13 cellular contexts compared by ENCODE assay signal in the genomic region with DNA sequence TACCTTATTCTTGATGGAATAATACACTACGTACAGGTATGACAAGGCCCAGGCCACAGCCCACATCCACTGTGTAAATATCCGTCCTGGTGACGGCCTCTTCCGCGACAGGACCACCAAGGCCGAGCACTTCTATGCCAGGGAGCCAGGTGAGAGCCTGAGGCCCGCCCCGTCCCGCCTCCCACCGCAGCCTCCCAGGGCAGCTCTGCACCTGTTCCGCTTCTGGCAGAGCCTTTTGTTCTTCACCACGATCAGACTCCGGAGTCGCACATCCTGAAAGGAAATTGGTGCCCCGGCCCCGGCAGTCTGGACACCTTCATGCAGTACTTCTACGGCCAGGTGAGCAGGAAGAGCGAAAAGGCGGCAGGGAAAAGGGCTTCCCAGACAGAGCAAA. TPM values are rescaled to one million over a fixed set of nuclear protein-coding genes. Genes with fewer than 3 reads are reported as not detected.
DNase-seq lines count a peak whose midpoint lies in the region; ATAC-seq, FAIRE-seq and TF ChIP-seq lines count a peak whose summit lies in the region.
"Had no signal": no experiment of that assay in that cellular context is flagged by ENCODE, and none has a peak within 500 bp of the region (broad histone marks: within the 10 kb centered on the region; RNA-seq: fewer than 3 reads in every experiment).

No MANE protein-coding gene starts in this region.

- no peak for TF ChIP-seq RAD21 in K562 (CRISPR knock-in tag; conservative IDR thresholded peaks at IDR 0.05 in 1 of 2, IDR thresholded peaks at IDR 0.05 in 1 of 2)

- H3K4me3 Mint-ChIP-seq in T-helper 1 cell treated with Interleukin-12 subunit alpha and Interleukin-12 subunit beta and Interleukin-4 antibody, amounts not matched to agents 30 μg/mL and 1 μg/mL, for 36 hours: peak overlapping the region; percentile 21
- peak overlapping the region in 3 of 7 donors; percentile 29 to 41 (median 32) for H3K4me3 Mint-ChIP-seq in CD8-positive, alpha-beta memory T cell
- H3K4me3 Mint-ChIP-seq: activated CD8-positive, alpha-beta memory T cell treated with anti-CD3 and anti-CD28 coated beads, Interleukin-2, amount 10 ng/mL, durations not matched to agents 7 days and 5 days; endodermal cell had no signal

- in situ Hi-C loops in K562 (cut with MboI): no loop called here

- peak overlapping the region; percentile 97 for H2AFZ ChIP-seq in K562 (ENCODE audit: low read depth, low read length)

- H3K4me2 ChIP-seq in K562 (ENCODE audit: insufficient read depth, low read length): peak overlapping the region; percentile 90

- WGBS in K562 (ENCODE audit: insufficient coverage, low coverage, missing lambda C conversion rate): 53% methylated on average over 15 of the region's 19 CpGs
- 14 to 31% (median 16%) methylated on average over 19 of the region's 19 CpGs for WGBS in small intestine, 3 donors

- DNase-seq in T-helper 1 cell (no peak), NCI-H2196 (lab: John Stamatoyannopoulos, UW; ENCODE audit: unreplicated experiment) (peak; percentile 40), K562 (ENCODE audit: extremely low read depth in 1 of 4, low spot score in 3 of 4) (no peak), small intestine (peak; percentile 44), NCI-H187 treated with DMSO at 0.1 percent for 48 hours (lab: John Stamatoyannopoulos, UW) (no peak)
- no peak for DNase-seq in CD8-positive, alpha-beta memory T cell
- DNase-seq: activated CD8-positive, alpha-beta memory T cell treated with anti-CD3 and anti-CD28 coated beads, Interleukin-2, amount 10 ng/mL, durations not matched to agents 7 days and 5 days; T-helper 9 cell had no signal

- intact Hi-C loops in K562 (cut with micrococcal nuclease): no loop called here

- CTCF ChIA-PET in K562 (lab: Yijun Ruan, JAX; ENCODE audit: low intra/inter-chr PET ratio): no interaction called here
- CTCF ChIA-PET in CD8-positive, alpha-beta memory T cell (lab: Charles Lee): interaction anchor here (0.6 kb wide), 1 partner anchor 15 kb away, joined by 3 read pairs; no protein-coding TSS in a partner anchor

- no peak for ATAC-seq in K562
- ATAC-seq in HG03108 (IDR thresholded peaks at IDR 0.05; ENCODE audit: unreplicated experiment): no peak

- peaks cover 7% of the 10 kb centered on the region for H3K4me1 Mint-ChIP-seq in T-helper 1 cell treated with Interleukin-12 subunit alpha and Interleukin-12 subunit beta and Interleukin-4 antibody, amounts not matched to agents 30 μg/mL and 1 μg/mL, for 36 hours (ENCODE audit: low read depth)
- H3K4me1 Mint-ChIP-seq in CD8-positive, alpha-beta memory T cell: peaks cover 7 to 12% (median 8%) of the 10 kb centered on the region in 3 donors
- H3K4me1 Mint-ChIP-seq: endodermal cell had no signal

- FAIRE-seq in K562 (lab: Jason Lieb, UNC) (no peak), small intestine (lab: Jason Lieb, UNC) (no peak)
- FAIRE-seq: G401.6 had no signal

- H3K9ac ChIP-seq in K562 (ENCODE audit: insufficient read depth in 1 of 2, low read depth in 2 of 2, low read length in 2 of 2): peak overlapping the region; percentile 66 to 80; a peak in 3 of 4 replicates

- H3K9me3 Mint-ChIP-seq in T-helper 1 cell treated with Interleukin-12 subunit alpha and Interleukin-12 subunit beta and Interleukin-4 antibody, amounts not matched to agents 30 μg/mL and 1 μg/mL, for 36 hours: no peaks in the 10 kb centered on the region
- no peaks in the 10 kb centered on the region for H3K9me3 Mint-ChIP-seq in CD8-positive, alpha-beta memory T cell
- H3K9me3 Mint-ChIP-seq: endodermal cell had no signal

- no peak for TF ChIP-seq CTCF in K562 (IDR thresholded peaks at IDR 0.05 in 2 of 3, conservative IDR thresholded peaks at IDR 0.05 in 1 of 3; ENCODE audit: insufficient read depth in 2 of 3, low read depth in 1 of 3, low read length in 3 of 3)

- no peak for TF ChIP-seq EP300 in K562 (IDR thresholded peaks at IDR 0.05; ENCODE audit: low read length)

- TF ChIP-seq POLR2A in K562 (conservative IDR thresholded peaks at IDR 0.05): no peak

- H3K9me3 ChIP-seq in K562 (replicated peaks; ENCODE audit: control insufficient read depth, insufficient read depth, low read depth, low read length) (no peaks in the 10 kb centered on the region), small intestine (ENCODE audit: control insufficient read depth, low read depth) (no peaks in the 10 kb centered on the region)
- H3K9me3 ChIP-seq in CD8-positive, alpha-beta memory T cell (ENCODE audit: low read length): no peaks in the 10 kb centered on the region
- H3K9me3 ChIP-seq: right atrium auricular region had no signal

- H3K4me1 ChIP-seq in K562 (replicated peaks in 1 of 2; ENCODE audit: control insufficient read depth in 2 of 2, insufficient read depth in 2 of 2, low read length in 2 of 2) (peaks cover 18 to 52% of the 10 kb centered on the region in 2 experiments; a peak in 4 of 5 replicates), small intestine (ENCODE audit: control insufficient read depth in 2 of 2, insufficient read depth in 1 of 2, low read depth in 1 of 2, low read length in 1 of 2) (peaks cover 0 to 3% of the 10 kb centered on the region in 2 donors)
- H3K4me1 ChIP-seq in CD8-positive, alpha-beta memory T cell (ENCODE audit: insufficient read depth, low read length): peaks cover 8% of the 10 kb centered on the region

- H3K27me3 Mint-ChIP-seq in T-helper 1 cell treated with Interleukin-12 subunit alpha and Interleukin-12 subunit beta and Interleukin-4 antibody, amounts not matched to agents 30 μg/mL and 1 μg/mL, for 36 hours (ENCODE audit: low read depth): peaks cover 19% of the 10 kb centered on the region
- H3K27me3 Mint-ChIP-seq in CD8-positive, alpha-beta memory T cell: peaks cover 42 to 56% of the 10 kb centered on the region in 2 donors

- POLR2A ChIA-PET in K562 (lab: Yijun Ruan, JAX): interaction anchor here (1.6 kb wide), 1 partner anchor 8 kb away, joined by 4 read pairs; a partner anchor contains a TSS
- POLR2A ChIA-PET in CD8-positive, alpha-beta memory T cell (lab: Charles Lee): no interaction called here

- H3K27me3 ChIP-seq in K562 (ENCODE audit: control insufficient read depth in 2 of 2, insufficient read depth in 2 of 2, low read length in 2 of 2) (no peaks in the 10 kb centered on the region), small intestine (ENCODE audit: control insufficient read depth in 2 of 2, insufficient read depth in 2 of 2, low read length in 2 of 2) (peaks cover 0 to 2% of the 10 kb centered on the region in 2 donors)
- H3K27me3 ChIP-seq in CD8-positive, alpha-beta memory T cell (ENCODE audit: insufficient read depth, low read length, poor library complexity, severe bottlenecking): peaks cover 9% of the 10 kb centered on the region
- H3K27me3 ChIP-seq: right atrium auricular region had no signal

- peak overlapping the region; percentile 51; the same call in 1 of the 2 replicates for H3K4me3 ChIP-seq in K562
- H3K4me3 ChIP-seq in small intestine (ENCODE audit: low read depth in 1 of 2, low read length in 2 of 2): peak overlapping the region in 1 of 2 donors; percentile 40
- no peak overlapping the region for H3K4me3 ChIP-seq in CD8-positive, alpha-beta memory T cell (ENCODE audit: low read length)

- BruUV-seq in K562 (replicated peaks; lab: Mats Ljungman, UMichigan): no TSS peak

- H3K27ac ChIP-seq in K562 (ENCODE audit: extremely low read depth, low read depth, low read length): peak overlapping the region; percentile 79; the same call in 2 of the 3 replicates
- H3K27ac ChIP-seq in small intestine (ENCODE audit: low read depth in 1 of 2, low read length in 1 of 2): peak overlapping the region in 1 of 2 donors; percentile 77
- H3K27ac ChIP-seq in CD8-positive, alpha-beta memory T cell (ENCODE audit: low read depth, low read length): no peak overlapping the region
- H3K27ac ChIP-seq: right atrium auricular region had no signal

- no peaks in the 10 kb centered on the region for H3K79me2 ChIP-seq in K562 (ENCODE audit: control insufficient read depth, insufficient read depth, low read length)

- H3K36me3 ChIP-seq in K562 (ENCODE audit: control insufficient read depth, insufficient read depth, low read length) (no peaks in the 10 kb centered on the region), small intestine (ENCODE audit: control insufficient read depth in 2 of 2, insufficient read depth in 2 of 2, low read length in 2 of 2) (no peaks in the 10 kb centered on the region)
- H3K36me3 ChIP-seq in CD8-positive, alpha-beta memory T cell (ENCODE audit: insufficient read depth, low read length): no peaks in the 10 kb centered on the region
- H3K36me3 ChIP-seq: right atrium auricular region had no signal

- no peaks in the 10 kb centered on the region for H3K36me3 Mint-ChIP-seq in T-helper 1 cell treated with Interleukin-12 subunit alpha and Interleukin-12 subunit beta and Interleukin-4 antibody, amounts not matched to agents 30 μg/mL and 1 μg/mL, for 36 hours (ENCODE audit: low read depth)
- no peaks in the 10 kb centered on the region for H3K36me3 Mint-ChIP-seq in CD8-positive, alpha-beta memory T cell
- H3K36me3 Mint-ChIP-seq: activated CD8-positive, alpha-beta memory T cell treated with anti-CD3 and anti-CD28 coated beads, Interleukin-2, amount 10 ng/mL, durations not matched to agents 7 days and 5 days had no signal

- H4K20me1 ChIP-seq in K562 (replicated peaks; ENCODE audit: control insufficient read depth, insufficient read depth, low read length): no peaks in the 10 kb centered on the region

- H3K9me1 ChIP-seq in K562 (ENCODE audit: control insufficient read depth, insufficient read depth, low read length): no peaks in the 10 kb centered on the region

- H3K27ac Mint-ChIP-seq in T-helper 1 cell treated with Interleukin-12 subunit alpha and Interleukin-12 subunit beta and Interleukin-4 antibody, amounts not matched to agents 30 μg/mL and 1 μg/mL, for 36 hours: no peak overlapping the region
- peak overlapping the region in 1 of 8 donors; percentile 19 for H3K27ac Mint-ChIP-seq in CD8-positive, alpha-beta memory T cell
- H3K27ac Mint-ChIP-seq: activated CD8-positive, alpha-beta memory T cell treated with anti-CD3 and anti-CD28 coated beads, Interleukin-2, amount 10 ng/mL, durations not matched to agents 7 days and 5 days; endodermal cell had no signal

RNA-seq across cellular contexts. Expression of gene ZNF358, which starts 10.6 kb away (rescaled TPM):
- total RNA-seq in K562 (2011; cell fraction: chromatin; rRNA removed; ENCODE audit: low replicate concordance): 0.39 and 3.7 TPM in 2 replicates
- 1.8 and 2.5 TPM in 2 replicates for total RNA-seq in K562 (2011; cell fraction: nucleolus; rRNA removed)
- 2.4 and 2.6 TPM in 2 replicates for total RNA-seq in K562 (2011; cell fraction: nucleoplasm; rRNA removed)
- 5.9 and 8.0 TPM in 2 replicates for total RNA-seq in K562 (2014; rRNA removed)
- total RNA-seq in K562 (2014; rRNA removed; fragmentation: Illumina TruSeq; extraction: Trizol): 1.4 and 2.4 TPM in 2 replicates
- 4.1 and 4.6 TPM in 2 replicates for total RNA-seq in K562 (2015; rRNA removed; fragmentation: Illumina TruSeq; extraction: Trizol)
- 9.1 and 9.3 TPM in 2 replicates for total RNA-seq in K562 (2021)
- 4.9 and 7.6 TPM in 2 replicates for polyA plus RNA-seq in K562 (2011; rRNA removed)
- 11.3 and 16.2 TPM in 2 replicates for polyA plus RNA-seq in K562 (2011; cell fraction: cytosol; rRNA removed)
- 4.4 and 6.5 TPM in 2 replicates for polyA plus RNA-seq in K562 (2011; cell fraction: nucleus; rRNA removed)
- 7.0 and 15.6 TPM in 2 replicates for polyA plus RNA-seq in K562 (2012)
- polyA plus RNA-seq in K562 (2014; fragmentation: Illumina TruSeq; extraction: Trizol): 12.9 and 17.2 TPM in 2 replicates
- under 1 TPM; 0.04 TPM for polyA plus RNA-seq in K562 (2014; fragmentation: Nextera tagmentation; extraction: Ambion mirVana)
- 5.3 and 6.3 TPM in 2 replicates for polyA plus RNA-seq in K562 (2014; rRNA removed)
- polyA minus RNA-seq in K562 (2011; rRNA and poly(A)+ RNA removed): 1.1 and 1.6 TPM in 2 replicates
- polyA minus RNA-seq in K562 (2011; cell fraction: cytosol; rRNA and poly(A)+ RNA removed): 3.9 and 6.9 TPM in 2 replicates
- 1.1 and 2.1 TPM in 2 replicates for polyA minus RNA-seq in K562 (2011; cell fraction: nucleus; rRNA and poly(A)+ RNA removed)
- polyA plus RNA-seq in small intestine: 10 to 100 TPM; 37.3 to 77.5 (median 75.8) TPM
- 1 to 10 TPM; 7.6 to 8.9 TPM for total RNA-seq in CD8-positive, alpha-beta memory T cell
- polyA plus RNA-seq in CD8-positive, alpha-beta memory T cell: 2.5 TPM

RNA-seq across cellular contexts. Expression of gene PEX11G, which starts 16.4 kb away (rescaled TPM):
- 1.5 and 4.5 TPM in 2 replicates for total RNA-seq in K562 (2011; cell fraction: chromatin; rRNA removed; ENCODE audit: low replicate concordance)
- 3.2 and 5.0 TPM in 2 replicates for total RNA-seq in K562 (2011; cell fraction: nucleolus; rRNA removed)
- 1.8 and 2.3 TPM in 2 replicates for total RNA-seq in K562 (2011; cell fraction: nucleoplasm; rRNA removed)
- total RNA-seq in K562 (2014; rRNA removed): 1.7 and 3.2 TPM in 2 replicates
- 0.29 and 0.32 TPM in 2 replicates for total RNA-seq in K562 (2014; rRNA removed; fragmentation: Illumina TruSeq; extraction: Trizol)
- 0.47 and 0.98 TPM in 2 replicates for total RNA-seq in K562 (2015; rRNA removed; fragmentation: Illumina TruSeq; extraction: Trizol)
- total RNA-seq in K562 (2021): 1.8 and 2.1 TPM in 2 replicates
- 0.86 and 1.6 TPM in 2 replicates for polyA plus RNA-seq in K562 (2011; rRNA removed)
- 2.2 and 5.5 TPM in 2 replicates for polyA plus RNA-seq in K562 (2011; cell fraction: cytosol; rRNA removed)
- 1.9 and 3.8 TPM in 2 replicates for polyA plus RNA-seq in K562 (2011; cell fraction: nucleus; rRNA removed)
- 1.8 and 3.7 TPM in 2 replicates for polyA plus RNA-seq in K562 (2012)
- polyA plus RNA-seq in K562 (2014; fragmentation: Illumina TruSeq; extraction: Trizol): 0.54 and 0.79 TPM in 2 replicates
- under 1 TPM in 1 of 2 experiments, not detected in 1; 0.07 TPM for polyA plus RNA-seq in K562 (2014; fragmentation: Nextera tagmentation; extraction: Ambion mirVana)
- 1.5 and 2.2 TPM in 2 replicates for polyA plus RNA-seq in K562 (2014; rRNA removed)
- polyA minus RNA-seq in K562 (2011; rRNA and poly(A)+ RNA removed): 0.51 and 0.70 TPM in 2 replicates
- polyA minus RNA-seq in K562 (2011; cell fraction: cytosol; rRNA and poly(A)+ RNA removed): 1.0 TPM in 1 of 2 replicates, not detected in the other
- polyA minus RNA-seq in K562 (2011; cell fraction: nucleus; rRNA and poly(A)+ RNA removed): 1.6 and 1.7 TPM in 2 replicates
- polyA plus RNA-seq in small intestine: 10 to 100 TPM in 2 of 3 donors, 1 to 10 TPM in 1; 9.5 to 19.9 (median 19.2) TPM
- total RNA-seq in CD8-positive, alpha-beta memory T cell: under 1 TPM; 0.94 to 0.95 TPM
- 1.7 TPM for polyA plus RNA-seq in CD8-positive, alpha-beta memory T cell

RNA-seq across cellular contexts. Expression of gene MCOLN1, which starts 17.1 kb away (rescaled TPM):
- total RNA-seq in K562 (2011; cell fraction: chromatin; rRNA removed; ENCODE audit: low replicate concordance): 31.5 and 96.4 TPM in 2 replicates
- 70.1 and 71.4 TPM in 2 replicates for total RNA-seq in K562 (2011; cell fraction: nucleolus; rRNA removed)
- 41.6 and 43.7 TPM in 2 replicates for total RNA-seq in K562 (2011; cell fraction: nucleoplasm; rRNA removed)
- total RNA-seq in K562 (2014; rRNA removed) (3.9 and 7.4 TPM in 2 replicates), K562 (2014; rRNA removed; fragmentation: Illumina TruSeq; extraction: Trizol) (1.5 and 2.6 TPM in 2 replicates), K562 (2015; rRNA removed; fragmentation: Illumina TruSeq; extraction: Trizol) (3.5 and 4.9 TPM in 2 replicates), K562 (2021) (14.2 and 15.1 TPM in 2 replicates)
- polyA plus RNA-seq in K562 (2011; rRNA removed) (10.6 and 12.0 TPM in 2 replicates), K562 (2014; fragmentation: Illumina TruSeq; extraction: Trizol) (7.1 and 8.9 TPM in 2 replicates), K562 (2014; fragmentation: Nextera tagmentation; extraction: Ambion mirVana) (under 1 TPM; 0.25 to 0.83 TPM), K562 (2014; rRNA removed) (15.4 and 17.0 TPM in 2 replicates), small intestine (10 to 100 TPM; 17.6 to 21.1 (median 18.6) TPM)
- 10.0 and 24.6 TPM in 2 replicates for polyA plus RNA-seq in K562 (2011; cell fraction: cytosol; rRNA removed)
- 37.8 and 59.0 TPM in 2 replicates for polyA plus RNA-seq in K562 (2011; cell fraction: nucleus; rRNA removed)
- polyA plus RNA-seq in K562 (2012): 11.8 and 15.7 TPM in 2 replicates
- polyA minus RNA-seq in K562 (2011; rRNA and poly(A)+ RNA removed): 4.7 and 8.5 TPM in 2 replicates
- polyA minus RNA-seq in K562 (2011; cell fraction: cytosol; rRNA and poly(A)+ RNA removed): 7.9 and 10.4 TPM in 2 replicates
- polyA minus RNA-seq in K562 (2011; cell fraction: nucleus; rRNA and poly(A)+ RNA removed): 9.4 and 11.6 TPM in 2 replicates
- 10 to 100 TPM; 19.4 to 19.6 TPM for total RNA-seq in CD8-positive, alpha-beta memory T cell
- 11.6 TPM for polyA plus RNA-seq in CD8-positive, alpha-beta memory T cell

RNA-seq across cellular contexts. Expression of gene PNPLA6, which starts 30.2 kb away (rescaled TPM):
- 25.7 and 85.1 TPM in 2 replicates for total RNA-seq in K562 (2011; cell fraction: chromatin; rRNA removed; ENCODE audit: low replicate concordance)
- total RNA-seq in K562 (2011; cell fraction: nucleolus; rRNA removed): 82.6 and 98.1 TPM in 2 replicates
- total RNA-seq in K562 (2011; cell fraction: nucleoplasm; rRNA removed): 36.0 and 52.2 TPM in 2 replicates
- total RNA-seq in K562 (2014; rRNA removed) (19.6 and 25.6 TPM in 2 replicates), K562 (2014; rRNA removed; fragmentation: Illumina TruSeq; extraction: Trizol) (3.2 and 6.5 TPM in 2 replicates), K562 (2015; rRNA removed; fragmentation: Illumina TruSeq; extraction: Trizol) (8.3 and 9.6 TPM in 2 replicates), K562 (2021) (30.2 and 32.3 TPM in 2 replicates)
- polyA plus RNA-seq in K562 (2011; rRNA removed) (7.4 and 16.1 TPM in 2 replicates), K562 (2014; fragmentation: Illumina TruSeq; extraction: Trizol) (9.9 and 12.8 TPM in 2 replicates), K562 (2014; fragmentation: Nextera tagmentation; extraction: Ambion mirVana) (under 1 TPM; 0.07 to 0.74 TPM), K562 (2014; rRNA removed) (15.7 and 17.0 TPM in 2 replicates), small intestine (100 to 1,000 TPM in 1 of 3 donors, 10 to 100 TPM in 2; 67.8 to 120 (median 89.0) TPM)
- polyA plus RNA-seq in K562 (2011; cell fraction: cytosol; rRNA removed): 10.8 and 19.2 TPM in 2 replicates
- polyA plus RNA-seq in K562 (2011; cell fraction: nucleus; rRNA removed): 41.4 and 57.5 TPM in 2 replicates
- 18.1 and 35.8 TPM in 2 replicates for polyA plus RNA-seq in K562 (2012)
- polyA minus RNA-seq in K562 (2011; rRNA and poly(A)+ RNA removed): 6.2 and 8.8 TPM in 2 replicates
- 16.3 and 30.6 TPM in 2 replicates for polyA minus RNA-seq in K562 (2011; cell fraction: cytosol; rRNA and poly(A)+ RNA removed)
- 23.7 and 30.1 TPM in 2 replicates for polyA minus RNA-seq in K562 (2011; cell fraction: nucleus; rRNA and poly(A)+ RNA removed)
- total RNA-seq in CD8-positive, alpha-beta memory T cell: 100 to 1,000 TPM; 112 to 117 TPM
- polyA plus RNA-seq in CD8-positive, alpha-beta memory T cell: 17.1 TPM

Comparison
In these comparisons a context has a peak if more than half of its experiments do, and no peak if none do; other contexts are left out.
1. DNase-seq: peak in NCI-H2196 (single experiment) and small intestine (single experiment); none in T-helper 1 cell (0 of 5), K562 (0 of 4), NCI-H187 treated with DMSO at 0.1 percent for 48 hours (single experiment) and CD8-positive, alpha-beta memory T cell (0 of 5).